16 cellular contexts compared by ENCODE assay signal in the genomic region with DNA sequence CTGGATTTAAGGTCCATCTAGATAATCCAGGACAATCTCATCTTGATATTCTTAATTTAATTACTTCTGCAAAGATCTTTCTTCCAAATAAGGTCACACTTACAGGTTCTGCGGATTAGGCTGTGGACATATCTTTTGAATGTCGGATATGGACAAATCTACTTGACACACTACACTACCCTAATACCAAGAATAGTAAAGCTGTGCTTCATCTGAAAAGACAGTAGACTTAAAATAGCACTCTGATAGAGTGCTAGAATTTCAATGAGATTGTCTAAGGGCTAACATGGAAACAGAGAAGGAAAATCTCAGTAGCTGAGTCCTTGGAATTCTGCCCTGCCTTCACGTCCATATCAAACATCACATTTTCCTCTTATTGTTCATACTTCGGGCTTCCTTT.
DNase-seq lines count a peak whose midpoint lies in the region; ATAC-seq and TF ChIP-seq lines count a peak whose summit lies in the region.
"Had no signal": no experiment of that assay in that cellular context is flagged by ENCODE, and none has a peak within 500 bp of the region (broad histone marks: within the 10 kb centered on the region; RNA-seq: fewer than 3 reads in every experiment).

No MANE protein-coding gene starts in this region.

- H3K27me3 Mint-ChIP-seq in glutamatergic neuron (ENCODE audit: unreplicated experiment): no peaks in the 10 kb centered on the region
- H3K27me3 Mint-ChIP-seq: CD4-positive, alpha-beta memory T cell had no signal

- ATAC-seq in Right ventricle myocardium inferior (no peak), GM18870 (IDR thresholded peaks at IDR 0.05; ENCODE audit: unreplicated experiment) (no peak)

- no peak overlapping the region for H3K27ac Mint-ChIP-seq in glutamatergic neuron (ENCODE audit: unreplicated experiment)
- H3K27ac Mint-ChIP-seq: CD4-positive, alpha-beta memory T cell; HFFc6 had no signal

- H3K27ac ChIP-seq in left ventricle myocardium inferior (replicated peaks): no peak overlapping the region

- H3K4me1 Mint-ChIP-seq in glutamatergic neuron (ENCODE audit: low read depth, unreplicated experiment): no peaks in the 10 kb centered on the region
- H3K4me1 Mint-ChIP-seq: CD4-positive, alpha-beta memory T cell had no signal

- no peak for DNase-seq in left ventricle myocardium inferior
- DNase-seq in Right ventricle myocardium inferior (ENCODE audit: missing footprints): no peak
- DNase-seq in NCI-H82 (lab: John Stamatoyannopoulos, UW): peak; percentile 5
- DNase-seq in NCI-H82 treated with DMSO at 0.1 percent for 48 hours (lab: John Stamatoyannopoulos, UW; ENCODE audit: unreplicated experiment): peak; percentile 1
- DNase-seq in glutamatergic neuron: no peak
- DNase-seq: C1 segment of cervical spinal cord; Calu3; CD4-positive, alpha-beta memory T cell; COR-L47; DMS53; DMS79 treated with DMSO at 0.1 percent for 48 hours; GF-D8; GOT3; HFFc6 had no signal

- H3K4me1 ChIP-seq in left ventricle myocardium inferior: no peaks in the 10 kb centered on the region
- H3K4me1 ChIP-seq: HAP-1 had no signal

- no peak for TF ChIP-seq CTCF in left ventricle myocardium inferior (IDR thresholded peaks at IDR 0.05; ENCODE audit: borderline replicate concordance)
- no peak for TF ChIP-seq CTCF in glutamatergic neuron (IDR thresholded peaks at IDR 0.05; ENCODE audit: partially characterized antibody, unreplicated experiment)

- H3K4me3 Mint-ChIP-seq in glutamatergic neuron (ENCODE audit: unreplicated experiment): no peak overlapping the region
- H3K4me3 Mint-ChIP-seq: CD4-positive, alpha-beta memory T cell; HFFc6 had no signal

- peak overlapping the region; percentile 21 for H3K4me3 ChIP-seq in left ventricle myocardium inferior
- H3K4me3 ChIP-seq: HAP-1 had no signal

- intact Hi-C loops in left ventricle myocardium inferior (cut with micrococcal nuclease): no loop called here
- intact Hi-C loops in Right ventricle myocardium inferior (cut with DNase I): no loop called here

- H3K9me3 ChIP-seq in left ventricle myocardium inferior (replicated peaks): no peaks in the 10 kb centered on the region
- H3K9me3 ChIP-seq: HAP-1 had no signal

- H3K36me3 ChIP-seq in left ventricle myocardium inferior: no peaks in the 10 kb centered on the region
- H3K36me3 ChIP-seq: HAP-1 had no signal

- H3K9me3 Mint-ChIP-seq in glutamatergic neuron (ENCODE audit: unreplicated experiment): no peaks in the 10 kb centered on the region

- no peaks in the 10 kb centered on the region for H3K36me3 Mint-ChIP-seq in glutamatergic neuron (ENCODE audit: unreplicated experiment)
- H3K36me3 Mint-ChIP-seq: CD4-positive, alpha-beta memory T cell had no signal

- no peaks in the 10 kb centered on the region for H3K27me3 ChIP-seq in left ventricle myocardium inferior (ENCODE audit: low read depth)

Comparison
In these comparisons a context has a peak if more than half of its experiments do, and no peak if none do; other contexts are left out.
1. DNase-seq: peak in NCI-H82 (single experiment) and NCI-H82 treated with DMSO at 0.1 percent for 48 hours (single experiment); none in left ventricle myocardium inferior (single experiment), Right ventricle myocardium inferior (single experiment) and glutamatergic neuron (single experiment).